8 cellular contexts compared by ENCODE assay signal in genomic region chr3:130539005-130539404, GRCh38. TPM values are rescaled to one million over a fixed set of nuclear protein-coding genes. Genes with fewer than 3 reads are reported as not detected.
A peak's percentile ranks its signal among the peaks of the same experiment; 100 is the strongest.
DNase-seq lines count a peak whose midpoint lies in the region; TF ChIP-seq lines count a peak whose summit lies in the region.

No MANE protein-coding gene starts in this region.

- POLR2A ChIA-PET in HEK293 (lab: Yijun Ruan, JAX): no interaction called here

- peak; percentile 27 for DNase-seq in DMS153 treated with DMSO at 0.1 percent for 48 hours (lab: John Stamatoyannopoulos, UW; ENCODE audit: unreplicated experiment)
- no peak for DNase-seq in DMS153 (lab: John Stamatoyannopoulos, UW)
- DNase-seq in NCI-H446 treated with DMSO at 0.1 percent for 48 hours (lab: John Stamatoyannopoulos, UW): peak; percentile 19
- peak; percentile 25 for DNase-seq in activated naive CD4-positive, alpha-beta T cell treated with anti-CD3 and anti-CD28 coated beads, Interleukin-2, amount 50 U/mL, for 16 hours
- DNase-seq in iPS-NIHi11 (ENCODE audit: low spot score): peak; percentile 62
- DNase-seq in stimulated activated CD8-positive, alpha-beta memory T cell treated with anti-CD3 and anti-CD28 coated beads, Interleukin-2, amount 100 ng/mL, for 48 hours (ENCODE audit: low read depth in 2 of 2): peak; percentile 7 to 32
- no peak for DNase-seq in mesenteric fat pad (ENCODE audit: low spot score)

- H3K4me3 ChIP-seq in HEK293 (ENCODE audit: low read depth, low read length): no peak overlapping the region

- CTCF ChIA-PET in HEK293 (lab: Yijun Ruan, JAX): interaction anchor here (0.7 to 4.3 kb wide), 13 partner anchors 9 to 263 kb away, joined by 3 to 39 read pairs (median 3); no protein-coding TSS in a partner anchor

- no peaks in the 10 kb centered on the region for H3K36me3 ChIP-seq in HEK293 (ENCODE audit: control insufficient read depth in 2 of 2, insufficient read depth in 1 of 2, low read length in 2 of 2)

- H3K27ac ChIP-seq in HEK293 (ENCODE audit: extremely low read depth, low read depth, low read length): no peak overlapping the region

- H3K4me1 ChIP-seq in HEK293 (ENCODE audit: control insufficient read depth, insufficient read depth, low read length): no peaks in the 10 kb centered on the region

- 0 out of 2 replicates have a peak, but pooled peaks have one; percentile 11 for TF ChIP-seq CTCF in HEK293 (tag by site-specific recombination; IDR thresholded peaks at IDR 0.05)

- H3K9me3 ChIP-seq in HEK293 (ENCODE audit: control insufficient read depth, insufficient read depth, low read depth, low read length): no peaks in the 10 kb centered on the region

TF ChIP-seq in HEK293, 187 proteins besides CTCF, POLR2A, EP300 and RAD21:
- TF ChIP-seq ZNF10 (tag by site-specific recombination; IDR thresholded peaks at IDR 0.05) (no peak), ZNF664 (tag by site-specific recombination; IDR thresholded peaks at IDR 0.05) (no peak), ZNF654 (tag by site-specific recombination; IDR thresholded peaks at IDR 0.05; ENCODE audit: low read depth) (0 out of 2 replicates have a peak, but pooled peaks have one; percentile 19), ZFP37 (tag by site-specific recombination; IDR thresholded peaks at IDR 0.05) (no peak), KLF8 (tag by site-specific recombination; IDR thresholded peaks at IDR 0.05) (no peak)
TF ChIP-seq in HEK293: peak in this region for 1.

RNA-seq across cellular contexts. Expression of gene COL6A6, which starts 22.0 kb away (rescaled TPM):
- total RNA-seq in mesenteric fat pad: 0.96 TPM

Comparison
In these comparisons a context has a peak if more than half of its experiments do, and no peak if none do; other contexts are left out.
1. DNase-seq: peak in DMS153 treated with DMSO at 0.1 percent for 48 hours (single experiment), NCI-H446 treated with DMSO at 0.1 percent for 48 hours (single experiment), activated naive CD4-positive, alpha-beta T cell treated with anti-CD3 and anti-CD28 coated beads, Interleukin-2, amount 50 U/mL, for 16 hours (single experiment), iPS-NIHi11 (single experiment) and stimulated activated CD8-positive, alpha-beta memory T cell treated with anti-CD3 and anti-CD28 coated beads, Interleukin-2, amount 100 ng/mL, for 48 hours (2 of 2); none in DMS153 (single experiment) and mesenteric fat pad (single experiment).